In the genomic region with DNA sequence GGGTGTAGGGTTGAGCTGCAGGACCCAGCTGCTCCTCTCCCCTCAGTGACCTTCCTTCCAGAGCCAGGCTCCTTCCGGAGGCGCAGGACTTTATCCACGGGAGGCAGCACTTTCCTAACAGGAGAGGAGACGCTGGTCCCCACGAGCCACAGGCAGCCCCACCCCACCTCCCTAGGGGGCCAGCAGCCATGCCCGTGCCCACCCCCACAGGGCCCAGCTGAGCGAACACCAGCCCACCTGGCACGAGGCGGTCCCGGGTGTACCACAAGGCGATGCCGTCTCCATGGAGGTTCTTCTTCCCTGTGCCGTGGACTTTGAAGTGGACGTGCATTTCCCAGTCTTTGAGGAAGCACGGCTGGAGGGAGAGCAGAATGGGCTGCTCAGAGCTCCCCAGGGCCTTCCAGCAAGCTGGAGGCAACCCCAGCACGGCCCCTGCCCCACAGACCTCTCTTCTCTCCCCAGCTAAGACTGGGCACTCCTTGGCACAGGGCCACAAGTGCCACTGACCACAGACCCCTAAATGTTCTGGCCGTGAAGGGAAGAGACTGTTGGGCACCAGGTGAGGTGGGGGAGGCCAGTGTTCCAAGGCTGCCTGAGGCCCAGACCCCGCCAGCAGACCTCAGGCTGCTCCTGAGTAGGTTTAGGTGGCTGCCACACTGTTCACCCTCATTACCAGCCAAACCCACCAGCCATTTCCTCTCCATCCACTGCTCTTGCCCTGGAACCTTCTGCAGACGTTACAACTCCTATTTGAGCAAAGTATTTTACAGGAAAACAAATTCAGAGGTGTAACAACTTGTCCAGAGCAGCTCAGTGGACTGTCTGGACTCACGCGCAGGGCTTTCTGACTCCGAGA, we compare ENCODE assay signal across 18 cellular contexts.
"Had no signal": no experiment of that assay in that cellular context is flagged by ENCODE, and none has a peak within 500 bp of the region (broad histone marks: within the 10 kb centered on the region; RNA-seq: fewer than 3 reads in every experiment).

No MANE protein-coding gene starts in this region.

- H3K27ac Mint-ChIP-seq: naive B cell; stimulated activated naive B cell treated with anti-CD40 and anti-IgM and Interleukin-4, amounts not matched to agents 10 μg/mL and 1 μg/mL and 100 μg/mL, for 72 hours; T-helper 2 cell treated with Interferon-gamma antibody and Interleukin-4, amounts not matched to agents 5 μg/mL and 100 μg/mL, for 36 hours had no signal

- H3K9me3 ChIP-seq: body of pancreas, prostate gland, right lobe of liver, tibial nerve had no signal

- H3K27me3 ChIP-seq: body of pancreas, right lobe of liver, tibial nerve had no signal

- H3K4me3 ChIP-seq: body of pancreas, prostate gland, right lobe of liver, tibial nerve had no signal

- H3K27me3 Mint-ChIP-seq: activated T-helper 17 cell treated with anti-CD3 and anti-CD28 coated beads, Interleukin-2, amount 50 U/mL, for 72 hours; naive B cell; stimulated activated naive B cell treated with anti-CD40 and anti-IgM and Interleukin-4, amounts not matched to agents 10 μg/mL and 1 μg/mL and 100 μg/mL, for 72 hours had no signal

- DNase-seq: activated CD4-positive, alpha-beta T cell treated with anti-CD3 and anti-CD28 coated beads, Interleukin-2, amount 50 U/mL, for 48 hours; activated CD4-positive, CD25-positive, alpha-beta regulatory T cell treated with anti-CD3 and anti-CD28 coated beads, Interleukin-2, amount 50 U/mL, for 72 hours; activated naive CD4-positive, alpha-beta T cell treated with anti-CD3 and anti-CD28 coated beads, Interleukin-2, amount 50 U/mL, for 16 hours; amniotic stem cell; body of pancreas; cerebellar nuclear complex; dermis blood vessel endothelial cell; hippocampal formation; naive B cell; nucleus accumbens; stimulated activated CD4-positive, alpha-beta T cell treated with anti-CD3 and anti-CD28 coated beads, Interleukin-1b, Interleukin-23, amount 100 ng/mL, for 48 hours; stimulated activated naive B cell treated with anti-CD40 and anti-IgM and Interleukin-4, amounts not matched to agents 10 μg/mL and 1 μg/mL and 100 μg/mL, for 72 hours; SW 1271 had no signal

- H3K4me3 Mint-ChIP-seq: naive B cell; stimulated activated naive B cell treated with anti-CD40 and anti-IgM and Interleukin-4, amounts not matched to agents 10 μg/mL and 1 μg/mL and 100 μg/mL, for 72 hours; T-helper 2 cell treated with Interferon-gamma antibody and Interleukin-4, amounts not matched to agents 5 μg/mL and 100 μg/mL, for 36 hours had no signal

- ATAC-seq: activated T-helper 17 cell treated with anti-CD3 and anti-CD28 coated beads, Interleukin-2, amount 50 U/mL, for 72 hours; body of pancreas; stimulated activated naive B cell treated with anti-CD40 and anti-IgM and Interleukin-4, amounts not matched to agents 10 μg/mL and 1 μg/mL and 100 μg/mL, for 72 hours had no signal

- H3K4me1 ChIP-seq: prostate gland, tibial nerve had no signal

- H3K27ac ChIP-seq: body of pancreas, prostate gland, right lobe of liver, tibial nerve had no signal

- H3K9me3 Mint-ChIP-seq: activated T-helper 17 cell treated with anti-CD3 and anti-CD28 coated beads, Interleukin-2, amount 50 U/mL, for 72 hours; naive B cell; stimulated activated naive B cell treated with anti-CD40 and anti-IgM and Interleukin-4, amounts not matched to agents 10 μg/mL and 1 μg/mL and 100 μg/mL, for 72 hours; T-helper 2 cell treated with Interferon-gamma antibody and Interleukin-4, amounts not matched to agents 5 μg/mL and 100 μg/mL, for 36 hours had no signal
